1 cellular context compared by ENCODE assay signal in the genomic region with DNA sequence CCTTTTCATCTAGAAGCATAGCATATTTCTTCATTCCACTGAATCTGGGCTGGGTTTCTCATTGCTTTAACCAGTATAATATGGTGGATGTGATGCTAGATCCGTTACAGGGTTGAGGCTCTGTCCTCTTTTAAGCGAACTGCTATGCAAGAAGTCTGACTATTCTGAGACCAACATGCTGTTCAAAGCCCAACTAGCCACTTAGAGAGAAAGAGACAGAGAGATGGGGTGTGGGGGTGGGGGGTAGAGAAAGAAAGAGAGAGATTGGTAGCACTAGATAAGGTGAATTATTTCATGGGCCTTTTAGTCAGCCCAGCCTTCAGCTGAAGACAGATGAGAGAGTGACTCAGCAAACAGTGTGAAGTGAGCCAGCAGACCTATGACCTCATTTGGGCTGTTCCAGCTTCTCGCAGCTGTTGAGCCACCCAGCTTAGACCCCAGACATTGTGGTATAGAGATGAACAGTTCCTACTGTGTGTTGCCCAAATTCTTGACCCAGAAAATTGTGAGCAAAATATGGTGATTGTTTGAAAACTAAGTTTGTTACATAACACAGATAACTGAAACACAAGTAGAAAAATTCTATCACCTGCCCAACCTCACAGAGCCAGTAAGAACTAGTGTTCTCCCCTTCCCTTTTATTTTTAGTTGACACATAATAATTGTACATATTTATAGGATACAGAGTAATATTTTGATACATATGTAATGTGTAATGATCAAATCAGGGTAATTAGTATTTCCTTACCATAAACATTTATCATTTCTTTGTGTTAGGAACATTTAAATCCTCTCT.
TF ChIP-seq lines count a peak whose summit lies in the region.

No MANE protein-coding gene starts in this region.

TF ChIP-seq in HEK293, 187 proteins besides CTCF, POLR2A, EP300 and RAD21 (continued from another document):
- TF ChIP-seq, protein P1, sequence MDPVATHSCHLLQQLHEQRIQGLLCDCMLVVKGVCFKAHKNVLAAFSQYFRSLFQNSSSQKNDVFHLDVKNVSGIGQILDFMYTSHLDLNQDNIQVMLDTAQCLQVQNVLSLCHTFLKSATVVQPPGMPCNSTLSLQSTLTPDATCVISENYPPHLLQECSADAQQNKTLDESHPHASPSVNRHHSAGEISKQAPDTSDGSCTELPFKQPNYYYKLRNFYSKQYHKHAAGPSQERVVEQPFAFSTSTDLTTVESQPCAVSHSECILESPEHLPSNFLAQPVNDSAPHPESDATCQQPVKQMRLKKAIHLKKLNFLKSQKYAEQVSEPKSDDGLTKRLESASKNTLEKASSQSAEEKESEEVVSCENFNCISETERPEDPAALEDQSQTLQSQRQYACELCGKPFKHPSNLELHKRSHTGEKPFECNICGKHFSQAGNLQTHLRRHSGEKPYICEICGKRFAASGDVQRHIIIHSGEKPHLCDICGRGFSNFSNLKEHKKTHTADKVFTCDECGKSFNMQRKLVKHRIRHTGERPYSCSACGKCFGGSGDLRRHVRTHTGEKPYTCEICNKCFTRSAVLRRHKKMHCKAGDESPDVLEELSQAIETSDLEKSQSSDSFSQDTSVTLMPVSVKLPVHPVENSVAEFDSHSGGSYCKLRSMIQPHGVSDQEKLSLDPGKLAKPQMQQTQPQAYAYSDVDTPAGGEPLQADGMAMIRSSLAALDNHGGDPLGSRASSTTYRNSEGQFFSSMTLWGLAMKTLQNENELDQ (tag by site-specific recombination; IDR thresholded peaks at IDR 0.05; ENCODE audit: low read depth), result no peak
- TF ChIP-seq, protein P2, sequence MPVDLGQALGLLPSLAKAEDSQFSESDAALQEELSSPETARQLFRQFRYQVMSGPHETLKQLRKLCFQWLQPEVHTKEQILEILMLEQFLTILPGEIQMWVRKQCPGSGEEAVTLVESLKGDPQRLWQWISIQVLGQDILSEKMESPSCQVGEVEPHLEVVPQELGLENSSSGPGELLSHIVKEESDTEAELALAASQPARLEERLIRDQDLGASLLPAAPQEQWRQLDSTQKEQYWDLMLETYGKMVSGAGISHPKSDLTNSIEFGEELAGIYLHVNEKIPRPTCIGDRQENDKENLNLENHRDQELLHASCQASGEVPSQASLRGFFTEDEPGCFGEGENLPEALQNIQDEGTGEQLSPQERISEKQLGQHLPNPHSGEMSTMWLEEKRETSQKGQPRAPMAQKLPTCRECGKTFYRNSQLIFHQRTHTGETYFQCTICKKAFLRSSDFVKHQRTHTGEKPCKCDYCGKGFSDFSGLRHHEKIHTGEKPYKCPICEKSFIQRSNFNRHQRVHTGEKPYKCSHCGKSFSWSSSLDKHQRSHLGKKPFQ (tag by site-specific recombination; IDR thresholded peaks at IDR 0.05), result peak; percentile 84
